20 cellular contexts compared by ENCODE assay signal in genomic region chr2:112433932-112434730, GRCh38. TPM values are rescaled to one million over a fixed set of nuclear protein-coding genes. Genes with fewer than 3 reads are reported as not detected.
DNase-seq lines count a peak whose midpoint lies in the region; ATAC-seq and TF ChIP-seq lines count a peak whose summit lies in the region.
"Had no signal": no experiment of that assay in that cellular context is flagged by ENCODE, and none has a peak within 500 bp of the region (broad histone marks: within the 10 kb centered on the region; RNA-seq: fewer than 3 reads in every experiment).

No MANE protein-coding gene starts in this region.

- TF ChIP-seq CTCF in Calu3 (IDR thresholded peaks at IDR 0.05; ENCODE audit: unreplicated experiment) (no peak), neural progenitor cell (IDR thresholded peaks at IDR 0.05) (no peak)

- CTCF ChIA-PET in Calu3 (lab: Charles Lee) = interaction anchor here (0.8 kb wide), 1 partner anchor 181 kb away, joined by 3 read pairs; no protein-coding TSS in a partner anchor

- H3K9me2 ChIP-seq in GM23248 (ENCODE audit: insufficient read depth) = no peaks in the 10 kb centered on the region

- H3F3A ChIP-seq in GM23248 (ENCODE audit: insufficient read depth) (no peaks in the 10 kb centered on the region), neural progenitor cell (ENCODE audit: low read depth) (no peaks in the 10 kb centered on the region)

- H3K4me2 ChIP-seq in GM23248 (ENCODE audit: unreplicated experiment) = no peak overlapping the region
- no peak overlapping the region for H3K4me2 ChIP-seq in neural progenitor cell

- H3K9me3 ChIP-seq in GM23248 (ENCODE audit: low read depth) = no peaks in the 10 kb centered on the region
- H3K9me3 ChIP-seq in neural progenitor cell (ENCODE audit: low read depth) = no peaks in the 10 kb centered on the region
- H3K9me3 ChIP-seq: tibial artery had no signal

- 27 to 31% methylated on average over 26 to 27 of the region's 31 CpGs for WGBS in GM23248 (ENCODE audit: low coverage in 1 of 2, low lambda C conversion rate in 2 of 2, missing lambda C conversion rate in 2 of 2), 2 experiments

- no peaks in the 10 kb centered on the region for H3K9me3 Mint-ChIP-seq in Calu3 (ENCODE audit: low read depth, unreplicated experiment)
- H3K9me3 Mint-ChIP-seq in central memory CD8-positive, alpha-beta T cell = no peaks in the 10 kb centered on the region
- peaks cover 5% of the 10 kb centered on the region for H3K9me3 Mint-ChIP-seq in neural progenitor cell
- H3K9me3 Mint-ChIP-seq: activated T-helper 2 cell treated with anti-CD3 and anti-CD28 coated beads, Interferon-gamma antibody, Interleukin-2, Interleukin-4, amounts not matched to agents 10 μg/mL and 5 μg/mL and 100 μg/mL, durations not matched to agents 14 hours and 24 hours and 36 hours; HFFc6; mesothelial cell of epicardium; stimulated activated naive CD8-positive, alpha-beta T cell treated with anti-CD3 and anti-CD28 coated beads, Interleukin-15, amount 100 ng/mL, for 72 hours; T-cell had no signal

- H3K27me3 ChIP-seq in GM23248 (replicated peaks; ENCODE audit: insufficient read depth) (peaks cover 5% of the 10 kb centered on the region; the same call in 1 of the 2 replicates), neural progenitor cell (no peaks in the 10 kb centered on the region)
- H3K27me3 ChIP-seq: brain microvascular endothelial cell had no signal

- H3K4me1 ChIP-seq in GM23248 (ENCODE audit: insufficient read depth) (0 out of 2 replicates have a peak, but pooled peaks cover 3% of the 10 kb centered on the region), neural progenitor cell (no peaks in the 10 kb centered on the region)

- peaks cover 14% of the 10 kb centered on the region for H3K27me3 Mint-ChIP-seq in Calu3 (ENCODE audit: unreplicated experiment)
- H3K27me3 Mint-ChIP-seq in central memory CD8-positive, alpha-beta T cell = peaks cover 16% of the 10 kb centered on the region
- no peaks in the 10 kb centered on the region for H3K27me3 Mint-ChIP-seq in neural progenitor cell (ENCODE audit: insufficient read depth, low read depth)

- H3K27ac Mint-ChIP-seq in Calu3 (ENCODE audit: unreplicated experiment) = no peak overlapping the region
- H3K27ac Mint-ChIP-seq in central memory CD8-positive, alpha-beta T cell (ENCODE audit: low read depth) = peak overlapping the region; percentile 80
- no peak overlapping the region for H3K27ac Mint-ChIP-seq in neural progenitor cell
- H3K27ac Mint-ChIP-seq: HFFc6 had no signal

- no peaks in the 10 kb centered on the region for H3K36me3 ChIP-seq in GM23248 (ENCODE audit: low read depth)
- no peaks in the 10 kb centered on the region for H3K36me3 ChIP-seq in neural progenitor cell
- H3K36me3 ChIP-seq: brain microvascular endothelial cell, tibial artery had no signal

- H3K9ac ChIP-seq in GM23248 (no peak overlapping the region), neural progenitor cell (no peak overlapping the region)

- H4K20me1 ChIP-seq in GM23248 (ENCODE audit: insufficient read depth) (no peaks in the 10 kb centered on the region), neural progenitor cell (ENCODE audit: low read depth) (no peaks in the 10 kb centered on the region)

- no TSS peak for BruUV-seq in Calu3 (replicated peaks; lab: Mats Ljungman, UMichigan)

- intact Hi-C loops in Calu3 (cut with micrococcal nuclease; ENCODE audit: unreplicated experiment) = no loop called here

- in situ Hi-C loops in GM23248 (cut with MboI) = loop anchor here (25.0 kb wide), 1 partner anchor 547 kb away; the partner anchor contains the start of genes ANAPC1 and MERTK

- H3K4me3 Mint-ChIP-seq in Calu3 (ENCODE audit: low read depth, unreplicated experiment) = peak overlapping the region; percentile 63
- peak overlapping the region; percentile 75 for H3K4me3 Mint-ChIP-seq in central memory CD8-positive, alpha-beta T cell
- H3K4me3 Mint-ChIP-seq in neural progenitor cell = no peak overlapping the region

- H2AFZ ChIP-seq in GM23248 = no peak overlapping the region
- H2AFZ ChIP-seq in neural progenitor cell (replicated peaks) = peak overlapping the region; percentile 42

- DNase-seq in Calu3 (no peak), GM23248 (peak; percentile 1), neural progenitor cell (ENCODE audit: low spot score) (no peak), NCI-H69 (lab: John Stamatoyannopoulos, UW) (no peak), NCI-H446 treated with DMSO at 0.1 percent for 48 hours (lab: John Stamatoyannopoulos, UW) (no peak)
- DNase-seq in central memory CD8-positive, alpha-beta T cell (ENCODE audit: low spot score in 2 of 2) = no peak
- DNase-seq: DMS153, KG1, NCI-H2029 treated with DMSO at 0.1 percent for 48 hours, NCI-H345, SIG-M5 had no signal

- H3K4me1 Mint-ChIP-seq in Calu3 (ENCODE audit: low read depth, unreplicated experiment) = no peaks in the 10 kb centered on the region
- H3K4me1 Mint-ChIP-seq in central memory CD8-positive, alpha-beta T cell = peaks cover 15% of the 10 kb centered on the region
- H3K4me1 Mint-ChIP-seq in neural progenitor cell = peaks cover 3% of the 10 kb centered on the region

- no peak overlapping the region for H3K4me3 ChIP-seq in GM23248
- no peak overlapping the region for H3K4me3 ChIP-seq in neural progenitor cell

- no peak for ATAC-seq in central memory CD8-positive, alpha-beta T cell (replicated peaks; ENCODE audit: extremely low read depth, poor library complexity, severe bottlenecking)
- no peak for ATAC-seq in GM19467 (IDR thresholded peaks at IDR 0.05; ENCODE audit: unreplicated experiment)
- no peak for ATAC-seq in HG02840 (IDR thresholded peaks at IDR 0.05; ENCODE audit: low FRiP score, unreplicated experiment)

- H3K79me2 ChIP-seq in GM23248 (ENCODE audit: insufficient read depth) (peaks cover 31% of the 10 kb centered on the region), neural progenitor cell (ENCODE audit: low read depth) (no peaks in the 10 kb centered on the region)

- H3K27ac ChIP-seq in GM23248 (no peak overlapping the region), neural progenitor cell (no peak overlapping the region)
- H3K27ac ChIP-seq: brain microvascular endothelial cell had no signal

- H3K36me3 Mint-ChIP-seq in Calu3 (ENCODE audit: insufficient read depth, unreplicated experiment) (peaks cover 5% of the 10 kb centered on the region), neural progenitor cell (peaks cover 1% of the 10 kb centered on the region)
- peaks cover 5% of the 10 kb centered on the region for H3K36me3 Mint-ChIP-seq in central memory CD8-positive, alpha-beta T cell (ENCODE audit: insufficient read depth)
- H3K36me3 Mint-ChIP-seq: mesothelial cell of epicardium, T-cell had no signal

RNA-seq across cellular contexts. Expression of gene RGPD8, which starts 0.7 kb away (rescaled TPM):
- total RNA-seq in Calu3 (2022) = 2.3 and 2.4 TPM in 2 replicates
- total RNA-seq in GM23248 (2014; rRNA removed; shearing (Covaris generic)) = 11.6 and 16.8 TPM in 2 replicates
- polyA plus RNA-seq in GM23248 (2016; fragmentation: Nextera tagmentation; extraction: Ambion mirVana) = 2.1 and 2.3 TPM in 2 replicates
- total RNA-seq in neural progenitor cell (ENCODE audit: low replicate concordance) = 6.8 and 11.1 TPM in 2 replicates

RNA-seq across cellular contexts. Expression of gene TTL, which starts 47.8 kb away (rescaled TPM):
- total RNA-seq in Calu3 (2022) (28.3 and 31.8 TPM in 2 replicates), neural progenitor cell (ENCODE audit: low replicate concordance) (53.2 and 81.3 TPM in 2 replicates)
- 68.4 and 69.7 TPM in 2 replicates for total RNA-seq in GM23248 (2014; rRNA removed; shearing (Covaris generic))
- 11.1 and 11.5 TPM in 2 replicates for polyA plus RNA-seq in GM23248 (2016; fragmentation: Nextera tagmentation; extraction: Ambion mirVana)
